ENCODE assay signal across 8 cellular contexts in genomic region chr3:195270350-195271115, GRCh38. TPM values are rescaled to one million over a fixed set of nuclear protein-coding genes. Genes with fewer than 3 reads are reported as not detected.
A peak's percentile ranks its signal among the peaks of the same experiment; 100 is the strongest.
DNase-seq lines count a peak whose midpoint lies in the region; ATAC-seq and TF ChIP-seq lines count a peak whose summit lies in the region.

No MANE protein-coding gene starts in this region.

- CTCF ChIA-PET in T-cell (lab: Charles Lee) = interaction anchor here (0.5 to 2.9 kb wide), 37 partner anchors 8 to 875 kb away, joined by 3 to 27 read pairs (median 4); partner anchors contain the start of genes ACAP2 (in 1 of the 2), LSG1 (in 1 of the 2) and PPP1R2 (in 1 of the 2)

- H3K9me3 Mint-ChIP-seq in T-cell = no peaks in the 10 kb centered on the region
- H3K9me3 Mint-ChIP-seq in central memory CD8-positive, alpha-beta T cell = no peaks in the 10 kb centered on the region

- H3K4me1 Mint-ChIP-seq in T-cell = peaks cover 23 to 32% (median 26%) of the 10 kb centered on the region in 3 donors
- H3K4me1 Mint-ChIP-seq in central memory CD8-positive, alpha-beta T cell = peaks cover 28% of the 10 kb centered on the region

- ATAC-seq in HG02759 (IDR thresholded peaks at IDR 0.05; ENCODE audit: unreplicated experiment) = peak; percentile 72
- ATAC-seq in T-cell (replicated peaks in 1 of 4) = peak; percentile 66 to 74 (median 72)
- ATAC-seq in central memory CD8-positive, alpha-beta T cell (replicated peaks; ENCODE audit: extremely low read depth, poor library complexity, severe bottlenecking) = peak; percentile 61

- peak; percentile 22 for TF ChIP-seq CTCF in NB4 (IDR thresholded peaks at IDR 0.05; ENCODE audit: low read depth, low read length)

- H3K4me3 ChIP-seq in NB4 (ENCODE audit: low read depth, low read length) = peak overlapping the region; percentile 80

- peak; percentile 55 for TF ChIP-seq POLR2A in NB4 (IDR thresholded peaks at IDR 0.05; ENCODE audit: extremely low read depth, insufficient read length)

- peak overlapping the region; percentile 78 to 87 (median 80) for H3K4me3 Mint-ChIP-seq in T-cell
- peak overlapping the region; percentile 81 for H3K4me3 Mint-ChIP-seq in central memory CD8-positive, alpha-beta T cell

- DNase-seq in activated effector memory CD4-positive, alpha-beta T cell treated with anti-CD3 and anti-CD28 coated beads, Interleukin-2, amount 50 U/mL, for 16 hours = peak; percentile 77
- DNase-seq in activated effector memory CD4-positive, alpha-beta T cell treated with Interleukin-2 at 50 U/mL for 16 hours = no peak
- DNase-seq in NB4 (ENCODE audit: low read depth) = peak; percentile 80
- peak in 19 of 34 experiments; percentile 11 to 72 (median 35) for DNase-seq in T-cell
- DNase-seq in central memory CD8-positive, alpha-beta T cell (ENCODE audit: low spot score in 2 of 2) = no peak
- DNase-seq in left kidney (ENCODE audit: low read depth, low spot score) = peak; percentile 90
- peak; percentile 72 for DNase-seq in stimulated activated CD4-positive, alpha-beta T cell treated with anti-CD3 and anti-CD28 coated beads, Interleukin-4, amount 100 ng/mL, for 1 hour

- no peaks in the 10 kb centered on the region for H3K27me3 Mint-ChIP-seq in T-cell
- H3K27me3 Mint-ChIP-seq in central memory CD8-positive, alpha-beta T cell = no peaks in the 10 kb centered on the region

- H3K27ac Mint-ChIP-seq in T-cell = peak overlapping the region; percentile 78 to 79
- peak overlapping the region; percentile 44 for H3K27ac Mint-ChIP-seq in central memory CD8-positive, alpha-beta T cell (ENCODE audit: low read depth)

- POLR2A ChIA-PET in T-cell (lab: Charles Lee) = interaction anchor here (0.5 to 1.0 kb wide), 5 partner anchors 84 to 603 kb away, joined by 3 to 9 read pairs (median 4); no protein-coding TSS in a partner anchor

- peaks cover 14% of the 10 kb centered on the region for H3K36me3 Mint-ChIP-seq in T-cell
- peaks cover 12% of the 10 kb centered on the region for H3K36me3 Mint-ChIP-seq in central memory CD8-positive, alpha-beta T cell (ENCODE audit: insufficient read depth)

RNA-seq across cellular contexts. Expression of gene XXYLT1, which starts 0.4 kb away (rescaled TPM):
- 1 to 10 TPM; 4.6 to 9.1 (median 5.7) TPM for total RNA-seq in T-cell

Comparison
In these comparisons a context has a peak if more than half of its experiments do, and no peak if none do; other contexts are left out.
1. DNase-seq: peak in activated effector memory CD4-positive, alpha-beta T cell treated with anti-CD3 and anti-CD28 coated beads, Interleukin-2, amount 50 U/mL, for 16 hours (single experiment), NB4 (single experiment), T-cell (19 of 34), left kidney (single experiment) and stimulated activated CD4-positive, alpha-beta T cell treated with anti-CD3 and anti-CD28 coated beads, Interleukin-4, amount 100 ng/mL, for 1 hour (single experiment); none in activated effector memory CD4-positive, alpha-beta T cell treated with Interleukin-2 at 50 U/mL for 16 hours (single experiment) and central memory CD8-positive, alpha-beta T cell (0 of 2).
2. Peak in every context shown above with its lines, with median percentiles within 50 percentile points of each other: ATAC-seq.